ENCODE assay signal across 1 cellular context in genomic region chr14:104826197-104826857, GRCh38.
TF ChIP-seq lines count a peak whose summit lies in the region.

No MANE protein-coding gene starts in this region.

TF ChIP-seq in GM23338, 12 proteins besides CTCF, POLR2A, EP300 and RAD21 (continued from another document):
- TF ChIP-seq ZNF462 (CRISPR knock-in tag; IDR thresholded peaks at IDR 0.05) (no peak), ZNF114 (CRISPR knock-in tag; IDR thresholded peaks at IDR 0.05) (no peak), REST (IDR thresholded peaks at IDR 0.05; ENCODE audit: unreplicated experiment) (no peak), POLR2AphosphoS5 (IDR thresholded peaks at IDR 0.05; ENCODE audit: low read depth) (0 out of 2 replicates have a peak, but pooled peaks have one; percentile 39), ZNF331 (CRISPR knock-in tag; IDR thresholded peaks at IDR 0.05; ENCODE audit: low read depth) (no peak), EZH2 (IDR thresholded peaks at IDR 0.05; ENCODE audit: low read depth, unreplicated experiment) (no peak)
